10 cellular contexts compared by ENCODE assay signal in genomic region chr15:98799991-98800390, GRCh38.
DNase-seq lines count a peak whose midpoint lies in the region; ATAC-seq, FAIRE-seq and TF ChIP-seq lines count a peak whose summit lies in the region.
"Had no signal": no experiment of that assay in that cellular context is flagged by ENCODE, and none has a peak within 500 bp of the region (broad histone marks: within the 10 kb centered on the region; RNA-seq: fewer than 3 reads in every experiment).

No MANE protein-coding gene starts in this region.

- H3K27ac ChIP-seq in HUES64 (ENCODE audit: low read depth, low read length) = peak overlapping the region; percentile 76
- peak overlapping the region; percentile 64 for H3K27ac ChIP-seq in astrocyte (ENCODE audit: low read depth, low read length)
- H3K27ac ChIP-seq in smooth muscle cell (ENCODE audit: low read depth) = peak overlapping the region; percentile 69

- H3K4me1 ChIP-seq in HUES64 (ENCODE audit: insufficient read depth, low read length) (peaks cover 62% of the 10 kb centered on the region), astrocyte (ENCODE audit: insufficient read depth, low read length) (peaks cover 41% of the 10 kb centered on the region), smooth muscle cell (ENCODE audit: low read depth) (peaks cover 39% of the 10 kb centered on the region)

- H3K4me3 Mint-ChIP-seq in astrocyte (ENCODE audit: unreplicated experiment) = peak overlapping the region; percentile 78
- H3K4me3 Mint-ChIP-seq: activated CD4-positive, alpha-beta T cell treated with anti-CD3 and anti-CD28 coated beads, Interleukin-2, amount 10 ng/mL, durations not matched to agents 24 days and 14 days had no signal

- FAIRE-seq in astrocyte (lab: Jason Lieb, UNC) = no peak

- H3K4me2 ChIP-seq in astrocyte (ENCODE audit: low read length) (peak overlapping the region; percentile 66), smooth muscle cell (peak overlapping the region; percentile 85)

- H3K36me3 Mint-ChIP-seq in astrocyte (ENCODE audit: low read depth, unreplicated experiment) = peaks cover 3% of the 10 kb centered on the region

- peaks cover 92% of the 10 kb centered on the region for H4K20me1 ChIP-seq in astrocyte (ENCODE audit: insufficient read depth, low read length)
- H4K20me1 ChIP-seq in smooth muscle cell (ENCODE audit: low read depth) = peaks cover 100% of the 10 kb centered on the region

- H3K79me2 ChIP-seq in astrocyte (ENCODE audit: insufficient read depth, low read length) (peaks cover 96% of the 10 kb centered on the region), smooth muscle cell (ENCODE audit: low read depth) (peaks cover 76% of the 10 kb centered on the region)

- no peaks in the 10 kb centered on the region for H3K9me3 ChIP-seq in HUES64 (ENCODE audit: insufficient read depth, low read depth, low read length)
- H3K9me3 ChIP-seq in astrocyte (ENCODE audit: insufficient read depth, low read depth, low read length) = no peaks in the 10 kb centered on the region
- H3K9me3 ChIP-seq in iPS-18c (ENCODE audit: control insufficient read depth, insufficient read depth, low read length) = no peaks in the 10 kb centered on the region
- H3K9me3 ChIP-seq in smooth muscle cell (replicated peaks; ENCODE audit: low read depth) = no peaks in the 10 kb centered on the region

- no peaks in the 10 kb centered on the region for H3K9me3 Mint-ChIP-seq in astrocyte (ENCODE audit: unreplicated experiment)
- H3K9me3 Mint-ChIP-seq: activated CD4-positive, alpha-beta T cell treated with anti-CD3 and anti-CD28 coated beads, Interleukin-2, amount 10 ng/mL, durations not matched to agents 24 days and 14 days had no signal

- DNase-seq in astrocyte (ENCODE audit: low read depth) = no peak
- no peak for DNase-seq in smooth muscle cell (lab: John Stamatoyannopoulos, UW; ENCODE audit: unreplicated experiment)
- no peak for DNase-seq in T-helper 9 cell
- no peak for DNase-seq in AG20443 (ENCODE audit: low spot score)
- DNase-seq in activated CD8-positive, alpha-beta memory T cell treated with anti-CD3 and anti-CD28 coated beads, Interleukin-2, amount 50 U/mL, for 48 hours = no peak
- DNase-seq: activated CD4-positive, alpha-beta T cell treated with anti-CD3 and anti-CD28 coated beads, Interleukin-2, amount 10 ng/mL, durations not matched to agents 24 days and 14 days; effector CD4-positive, alpha-beta T cell had no signal

- no peaks in the 10 kb centered on the region for H3K27me3 Mint-ChIP-seq in astrocyte (ENCODE audit: low read depth, unreplicated experiment)
- H3K27me3 Mint-ChIP-seq: activated CD4-positive, alpha-beta T cell treated with anti-CD3 and anti-CD28 coated beads, Interleukin-2, amount 10 ng/mL, durations not matched to agents 24 days and 14 days had no signal

- 32% methylated on average over 2 of the region's 2 CpGs for WGBS in HUES64
- 21% methylated on average over 2 of the region's 2 CpGs for WGBS in smooth muscle cell (ENCODE audit: low lambda C conversion rate)

- peak overlapping the region; percentile 97 for H3K27ac Mint-ChIP-seq in astrocyte (ENCODE audit: unreplicated experiment)
- H3K27ac Mint-ChIP-seq: activated CD4-positive, alpha-beta T cell treated with anti-CD3 and anti-CD28 coated beads, Interleukin-2, amount 10 ng/mL, durations not matched to agents 24 days and 14 days had no signal

- H3K27me3 ChIP-seq in HUES64 (ENCODE audit: insufficient read depth, low read length) (no peaks in the 10 kb centered on the region), astrocyte (ENCODE audit: insufficient read depth, low read length) (no peaks in the 10 kb centered on the region), smooth muscle cell (ENCODE audit: low read depth) (no peaks in the 10 kb centered on the region)

- ATAC-seq in HG03095 (IDR thresholded peaks at IDR 0.05; ENCODE audit: unreplicated experiment) = no peak

- H3K36me3 ChIP-seq in HUES64 (ENCODE audit: insufficient read depth, low read length) = no peaks in the 10 kb centered on the region
- H3K36me3 ChIP-seq in astrocyte (ENCODE audit: insufficient read depth, low read length) = no peaks in the 10 kb centered on the region
- no peaks in the 10 kb centered on the region for H3K36me3 ChIP-seq in smooth muscle cell (ENCODE audit: low read depth)

- H3K4me1 Mint-ChIP-seq in astrocyte (ENCODE audit: low read depth, unreplicated experiment) = peaks cover 78% of the 10 kb centered on the region

- no peak for TF ChIP-seq CTCF in astrocyte (IDR thresholded peaks at IDR 0.05; ENCODE audit: insufficient read depth, low read depth, low read length)
- no peak for TF ChIP-seq CTCF in smooth muscle cell (IDR thresholded peaks at IDR 0.05; ENCODE audit: borderline replicate concordance, insufficient read depth, poor library complexity, severe bottlenecking)

- H3F3A ChIP-seq in smooth muscle cell (ENCODE audit: low read depth) = peaks cover 39% of the 10 kb centered on the region

- peak overlapping the region; percentile 30; the same call in 1 of the 2 replicates for H3K9ac ChIP-seq in HUES64 (ENCODE audit: low read depth, low read length)
- H3K9ac ChIP-seq in astrocyte (ENCODE audit: low read length) = peak overlapping the region; percentile 23
- H3K9ac ChIP-seq in smooth muscle cell (ENCODE audit: low read depth) = no peak overlapping the region

- no peak overlapping the region for H2AFZ ChIP-seq in astrocyte (ENCODE audit: low read depth, low read length)
- no peak overlapping the region for H2AFZ ChIP-seq in smooth muscle cell (ENCODE audit: low read depth)

- peak overlapping the region; percentile 42 for H3K4me3 ChIP-seq in HUES64 (ENCODE audit: low read length)
- H3K4me3 ChIP-seq in astrocyte (ENCODE audit: insufficient read depth, low read depth, low read length) = no peak overlapping the region
- H3K4me3 ChIP-seq in iPS-18c (ENCODE audit: insufficient read depth, low read depth, low read length) = peak overlapping the region; percentile 11; the same call in 1 of the 2 replicates
- H3K4me3 ChIP-seq in smooth muscle cell = peak overlapping the region; percentile 36
